In genomic region chr2:133894429-133894828, GRCh38 we compare ENCODE assay signal across 1 cellular context.
TF ChIP-seq lines count a peak whose summit lies in the region.

No MANE protein-coding gene starts in this region.

TF ChIP-seq in HepG2, 621 proteins besides CTCF, POLR2A, EP300 and RAD21 (continued from another document):
- no peak for TF ChIP-seq PCBP1 (IDR thresholded peaks at IDR 0.05; ENCODE audit: borderline replicate concordance, low read depth, low read length)
